Comparison of ENCODE assay signal across 8 cellular contexts in genomic region chr19:7944177-7944761, GRCh38. TPM values are rescaled to one million over a fixed set of nuclear protein-coding genes. Genes with fewer than 3 reads are reported as not detected.
DNase-seq lines count a peak whose midpoint lies in the region; ATAC-seq and TF ChIP-seq lines count a peak whose summit lies in the region.

No MANE protein-coding gene starts in this region.

- H3K4me3 ChIP-seq in OCI-LY3 (ENCODE audit: low read length) (peak overlapping the region; percentile 82), muscle layer of colon (ENCODE audit: low read depth in 1 of 2, low read length in 2 of 2) (peak overlapping the region; percentile 58 to 98)

- H3K9ac ChIP-seq in OCI-LY3 (ENCODE audit: low read length) (peak overlapping the region; percentile 78), muscle layer of colon (ENCODE audit: low read length) (no peak overlapping the region)

- peaks cover 52% of the 10 kb centered on the region for H3K79me2 ChIP-seq in OCI-LY3 (ENCODE audit: low read length)

- H3K9me3 Mint-ChIP-seq in CD4-positive, alpha-beta T cell: no peaks in the 10 kb centered on the region

- CTCF ChIA-PET in CD4-positive, alpha-beta T cell (lab: Charles Lee): interaction anchor here (0.6 to 3.1 kb wide), 17 partner anchors 8 to 410 kb away, joined by 3 to 36 read pairs (median 4); partner anchors contain the start of genes ELAVL1, NDUFA7, RPS28 and SNAPC2

- POLR2A ChIA-PET in CD4-positive, alpha-beta T cell (lab: Charles Lee): interaction anchor here (0.9 to 2.6 kb wide), 18 partner anchors 8 to 1520 kb away, joined by 3 to 47 read pairs (median 6); partner anchors contain the start of genes CERS4, ELAVL1, KHSRP and MAP2K7

- H3K4me1 Mint-ChIP-seq in CD4-positive, alpha-beta T cell (ENCODE audit: low read depth): peaks cover 32% of the 10 kb centered on the region

- H3K4me1 ChIP-seq in OCI-LY3 (ENCODE audit: low read length) (peaks cover 11% of the 10 kb centered on the region), muscle layer of colon (ENCODE audit: insufficient read depth, low read length) (peaks cover 21% of the 10 kb centered on the region)

- H2AFZ ChIP-seq in OCI-LY3 (ENCODE audit: low read depth, low read length): peak overlapping the region; percentile 73; the same call in 1 of the 2 replicates

- H3K4me3 Mint-ChIP-seq in CD4-positive, alpha-beta T cell: peak overlapping the region; percentile 95

- H3K27ac Mint-ChIP-seq in CD4-positive, alpha-beta T cell: peak overlapping the region; percentile 87

- no peaks in the 10 kb centered on the region for H3K9me3 ChIP-seq in CD4-positive, alpha-beta T cell (ENCODE audit: control insufficient read depth, low read length)
- H3K9me3 ChIP-seq in OCI-LY3 (ENCODE audit: insufficient read depth, low read length) (no peaks in the 10 kb centered on the region), muscle layer of colon (ENCODE audit: low read length) (no peaks in the 10 kb centered on the region)

- no peak for TF ChIP-seq POLR2A in erythroblast (IDR thresholded peaks at IDR 0.05; ENCODE audit: low read length)

- peaks cover 25% of the 10 kb centered on the region for H3K36me3 Mint-ChIP-seq in CD4-positive, alpha-beta T cell (ENCODE audit: low read depth)

- H3K27ac ChIP-seq in CD4-positive, alpha-beta T cell (ENCODE audit: low read depth, low read length): peak overlapping the region; percentile 96
- peak overlapping the region; percentile 53 for H3K27ac ChIP-seq in OCI-LY3 (ENCODE audit: low read length)
- H3K27ac ChIP-seq in muscle layer of colon (ENCODE audit: low read depth, low read length): peak overlapping the region; percentile 81

- H3K36me3 ChIP-seq in OCI-LY3 (replicated peaks; ENCODE audit: low read depth, low read length) (peaks cover 18% of the 10 kb centered on the region), muscle layer of colon (ENCODE audit: insufficient read depth, low read length) (peaks cover 24% of the 10 kb centered on the region)

- H3K4me2 ChIP-seq in OCI-LY3 (ENCODE audit: low read length): peak overlapping the region; percentile 91

- no peaks in the 10 kb centered on the region for H3K27me3 ChIP-seq in CD4-positive, alpha-beta T cell (ENCODE audit: control insufficient read depth, insufficient read depth, low read length)
- no peaks in the 10 kb centered on the region for H3K27me3 ChIP-seq in OCI-LY3 (ENCODE audit: low read depth, low read length)
- H3K27me3 ChIP-seq in muscle layer of colon (ENCODE audit: control insufficient read depth in 1 of 2, insufficient read depth in 2 of 2, low read length in 2 of 2): no peaks in the 10 kb centered on the region

- intact Hi-C loops in CD4-positive, alpha-beta T cell (cut with DNase I, micrococcal nuclease): loop anchor here (1.0 to 10.0 kb wide), 10 partner anchors 17 to 888 kb away; partner anchors contain the start of genes CTXN1 (in 1 of the 2), ELAVL1 (in 1 of the 2), MAP2K7 (in 1 of the 2) and MBD3L1 (in 1 of the 2)

- H3K27me3 Mint-ChIP-seq in CD4-positive, alpha-beta T cell: no peaks in the 10 kb centered on the region

- TF ChIP-seq CTCF in CD4-positive, alpha-beta T cell (IDR thresholded peaks at IDR 0.05): peak; percentile 94
- peak; percentile 96 for TF ChIP-seq CTCF in OCI-LY3 (IDR thresholded peaks at IDR 0.05; ENCODE audit: low read depth, low read length)

- DNase-seq in CD4-positive, alpha-beta T cell: peak; percentile 75 to 86 (median 81)
- DNase-seq in HuH-7.5 (ENCODE audit: low spot score) (peak; percentile 86), activated T-cell treated with anti-CD3 and anti-CD28 coated beads for 24 hours (ENCODE audit: low read depth) (peak; percentile 83), erythroblast (lab: John Stamatoyannopoulos, UW) (peak; percentile 88 to 93)
- peak; percentile 72 for DNase-seq in stimulated activated CD8-positive, alpha-beta memory T cell treated with anti-CD3 and anti-CD28 coated beads, Interleukin-7, amount 100 ng/mL, for 1 hour (ENCODE audit: low read depth in 2 of 2)

- no peaks in the 10 kb centered on the region for H4K20me1 ChIP-seq in OCI-LY3 (ENCODE audit: insufficient read depth, low read length)

- ATAC-seq in CD4-positive, alpha-beta T cell (ENCODE audit: poor library complexity): peak; percentile 45
- peak; percentile 22 for ATAC-seq in GM21367 (IDR thresholded peaks at IDR 0.05; ENCODE audit: unreplicated experiment)

RNA-seq across cellular contexts. Expression of gene TIMM44, which starts 0.8 kb away (rescaled TPM):
- 10 to 100 TPM; 83.9 to 85.0 TPM for total RNA-seq in CD4-positive, alpha-beta T cell

RNA-seq across cellular contexts. Expression of gene CTXN1, which starts 18.3 kb away (rescaled TPM):
- total RNA-seq in CD4-positive, alpha-beta T cell: not detected

RNA-seq across cellular contexts. Expression of gene SNAPC2, which starts 24.1 kb away (rescaled TPM):
- total RNA-seq in CD4-positive, alpha-beta T cell: 10 to 100 TPM in 1 of 2 experiments, 1 to 10 TPM in 1; 9.9 to 10.9 TPM

RNA-seq across cellular contexts. Expression of gene TGFBR3L, which starts 29.6 kb away (rescaled TPM):
- 1 to 10 TPM; 1.1 to 1.2 TPM for total RNA-seq in CD4-positive, alpha-beta T cell

RNA-seq across cellular contexts. Expression of gene MAP2K7, which starts 40.6 kb away (rescaled TPM):
- total RNA-seq in CD4-positive, alpha-beta T cell: 10 to 100 TPM; 81.7 to 82.3 TPM

Comparison
In these comparisons a context has a peak if more than half of its experiments do, and no peak if none do; other contexts are left out.
1. Peak in every context shown above with its lines: DNase-seq, ATAC-seq, H3K4me3 ChIP-seq and H3K27ac ChIP-seq.